In genomic region chr19:49766007-49766937, GRCh38 we compare ENCODE assay signal across 8 cellular contexts. TPM values are rescaled to one million over a fixed set of nuclear protein-coding genes. Genes with fewer than 3 reads are reported as not detected.
DNase-seq lines count a peak whose midpoint lies in the region; ATAC-seq, FAIRE-seq and TF ChIP-seq lines count a peak whose summit lies in the region.

No MANE protein-coding gene starts in this region.

- no peaks in the 10 kb centered on the region for H3K9me1 ChIP-seq in endothelial cell of umbilical vein (replicated peaks; ENCODE audit: control insufficient read depth, extremely low read depth, insufficient read depth, low read length)

- peak overlapping the region; percentile 79 for H3K4me3 Mint-ChIP-seq in mesothelial cell of epicardium

- H3K27ac Mint-ChIP-seq in mesothelial cell of epicardium: peak overlapping the region; percentile 99

- H3K4me3 ChIP-seq in OCI-LY1 (ENCODE audit: low read depth, low read length, poor library complexity, severe bottlenecking): peak overlapping the region; percentile 61
- H3K4me3 ChIP-seq in endothelial cell of umbilical vein (replicated peaks in 1 of 3; ENCODE audit: insufficient read depth in 1 of 3, low read depth in 1 of 3, low read length in 3 of 3): peak overlapping the region in 2 of 3 experiments; percentile 49 to 97

- H3K36me3 ChIP-seq in OCI-LY1 (ENCODE audit: insufficient read depth, low read length): no peaks in the 10 kb centered on the region
- H3K36me3 ChIP-seq in endothelial cell of umbilical vein (ENCODE audit: control insufficient read depth in 2 of 2, extremely low read depth in 1 of 2, insufficient read depth in 2 of 2, low read length in 2 of 2): no peaks in the 10 kb centered on the region

- peaks cover 9% of the 10 kb centered on the region for H3K79me2 ChIP-seq in OCI-LY1 (ENCODE audit: insufficient read depth, low read length)
- H3K79me2 ChIP-seq in endothelial cell of umbilical vein (ENCODE audit: control insufficient read depth, insufficient read depth, low read length): peaks cover 35% of the 10 kb centered on the region

- TF ChIP-seq CTCF in OCI-LY1 (IDR thresholded peaks at IDR 0.05; ENCODE audit: low read length): no peak
- no peak for TF ChIP-seq CTCF in endothelial cell of umbilical vein (IDR thresholded peaks at IDR 0.05; ENCODE audit: extremely low read depth in 1 of 2, insufficient read depth in 1 of 2, low read depth in 1 of 2, low read length in 2 of 2)
- TF ChIP-seq CTCF in mesothelial cell of epicardium (IDR thresholded peaks at IDR 0.05; ENCODE audit: unreplicated experiment): no peak

- POLR2A ChIA-PET in endothelial cell of umbilical vein (lab: Charles Lee): interaction anchor here (0.6 to 1.1 kb wide), 3 partner anchors 34 to 126 kb away, joined by 3 to 5 read pairs (median 3); partner anchors contain the start of gene RRAS

- CTCF ChIA-PET in endothelial cell of umbilical vein (lab: Charles Lee): interaction anchor here (0.9 to 1.0 kb wide), 3 partner anchors 13 to 49 kb away, joined by 3 to 4 read pairs (median 3); no protein-coding TSS in a partner anchor

- H3F3A ChIP-seq in OCI-LY1 (ENCODE audit: insufficient read depth, low read length): no peaks in the 10 kb centered on the region

- peak overlapping the region; percentile 76 for H3K27ac ChIP-seq in OCI-LY1 (ENCODE audit: low read depth, low read length, poor library complexity, severe bottlenecking)
- H3K27ac ChIP-seq in endothelial cell of umbilical vein (ENCODE audit: insufficient read depth, low read depth, low read length): peak overlapping the region; percentile 41

- dilution Hi-C loops in endothelial cell of umbilical vein (cut with MboI; ENCODE audit: extremely low pct_ligation_motif_present, low sequenced_read_pairs): no loop called here

- no peaks in the 10 kb centered on the region for H3K27me3 Mint-ChIP-seq in mesothelial cell of epicardium (ENCODE audit: low read depth)

- intact Hi-C loops in endothelial cell of umbilical vein (cut with micrococcal nuclease): loop anchor here (1.0 to 2.0 kb wide), 9 partner anchors 43 to 126 kb away; partner anchors contain the start of genes AKT1S1, CPT1C, FUZ and PNKP

- H4K20me1 ChIP-seq in OCI-LY1 (ENCODE audit: insufficient read depth, low read length) (no peaks in the 10 kb centered on the region), endothelial cell of umbilical vein (replicated peaks; ENCODE audit: control insufficient read depth, extremely low read depth, insufficient read depth, low read length) (no peaks in the 10 kb centered on the region)

- H3K9me2 ChIP-seq in OCI-LY1 (ENCODE audit: low read depth, low read length): no peaks in the 10 kb centered on the region

- peak overlapping the region; percentile 71 for H3K9ac ChIP-seq in OCI-LY1 (ENCODE audit: low read length)
- peak overlapping the region; percentile 40 for H3K9ac ChIP-seq in endothelial cell of umbilical vein (replicated peaks; ENCODE audit: extremely low read depth, insufficient read depth, low read length)

- TF ChIP-seq POLR2A in endothelial cell of umbilical vein (IDR thresholded peaks at IDR 0.05; ENCODE audit: low read depth, low read length): peak; percentile 72

- BruUV-seq in endothelial cell of umbilical vein (replicated peaks; lab: Mats Ljungman, UMichigan): TSS peak; percentile 96

- peak; percentile 91 for ATAC-seq in GM21526 (IDR thresholded peaks at IDR 0.05; ENCODE audit: low FRiP score, unreplicated experiment)

- H3K27me3 ChIP-seq in OCI-LY1 (ENCODE audit: insufficient read depth, low read length) (no peaks in the 10 kb centered on the region), endothelial cell of umbilical vein (ENCODE audit: control insufficient read depth in 2 of 2, insufficient read depth in 2 of 2, low read length in 2 of 2) (no peaks in the 10 kb centered on the region)

- H3K4me1 ChIP-seq in OCI-LY1 (ENCODE audit: insufficient read depth, low read length, severe bottlenecking) (peaks cover 32% of the 10 kb centered on the region), endothelial cell of umbilical vein (ENCODE audit: control insufficient read depth, extremely low read depth, insufficient read depth, low read length) (peaks cover 12% of the 10 kb centered on the region)

- peak; percentile 100 for DNase-seq in DMS 273 (lab: John Stamatoyannopoulos, UW; ENCODE audit: unreplicated experiment)
- peak; percentile 98 for DNase-seq in HuH-7 (ENCODE audit: low spot score)
- DNase-seq in activated T-cell treated with anti-CD3 and anti-CD28 coated beads for 1 hour (ENCODE audit: low read depth): peak; percentile 97
- peak; percentile 100 for DNase-seq in endothelial cell of umbilical vein (ENCODE audit: low read depth, low spot score)
- peak; percentile 98 for DNase-seq in mesothelial cell of epicardium (ENCODE audit: low spot score in 2 of 2, unreplicated experiment in 2 of 2)
- DNase-seq in stimulated activated CD8-positive, alpha-beta memory T cell treated with anti-CD3 and anti-CD28 coated beads, Interleukin-15, amount 100 ng/mL, for 4 hours (ENCODE audit: low read depth in 2 of 2): peak; percentile 98 to 99

- H3K9me3 ChIP-seq in OCI-LY1 (ENCODE audit: low read length) (no peaks in the 10 kb centered on the region), endothelial cell of umbilical vein (replicated peaks; ENCODE audit: control insufficient read depth, insufficient read depth, low read length) (no peaks in the 10 kb centered on the region)

- H3K4me2 ChIP-seq in OCI-LY1 (ENCODE audit: low read length) (peak overlapping the region; percentile 76), endothelial cell of umbilical vein (ENCODE audit: insufficient read depth, low read length) (peak overlapping the region; percentile 56)

- no peak overlapping the region for H2AFZ ChIP-seq in OCI-LY1 (ENCODE audit: low read length)
- H2AFZ ChIP-seq in endothelial cell of umbilical vein (ENCODE audit: low read depth, low read length): peak overlapping the region; percentile 80

- no peaks in the 10 kb centered on the region for H3K9me3 Mint-ChIP-seq in mesothelial cell of epicardium

- H3K36me3 Mint-ChIP-seq in mesothelial cell of epicardium: no peaks in the 10 kb centered on the region

- H3K4me1 Mint-ChIP-seq in mesothelial cell of epicardium: peaks cover 31% of the 10 kb centered on the region

- FAIRE-seq in endothelial cell of umbilical vein (lab: Jason Lieb, UNC): peak; percentile 100

TF ChIP-seq in endothelial cell of umbilical vein, 7 proteins besides CTCF, POLR2A, EP300 and RAD21:
- TF ChIP-seq MAX (IDR thresholded peaks at IDR 0.05; ENCODE audit: insufficient read depth, insufficient read length) (no peak), POLR2AphosphoS5 (IDR thresholded peaks at IDR 0.05; ENCODE audit: insufficient read depth, low read depth, low read length) (peak; percentile 73)

RNA-seq across cellular contexts. Expression of gene AP2A1, which starts 0.5 kb away (rescaled TPM):
- 108 TPM in 2 replicates for total RNA-seq in endothelial cell of umbilical vein
- polyA plus RNA-seq in endothelial cell of umbilical vein: 113 and 114 TPM in 2 replicates
- polyA plus RNA-seq in endothelial cell of umbilical vein (2011; cell fraction: cytosol; rRNA removed): 80.4 and 101 TPM in 2 replicates
- 97.8 TPM in 2 replicates for polyA plus RNA-seq in endothelial cell of umbilical vein (2011; cell fraction: nucleus; rRNA removed)
- 75.0 and 114 TPM in 2 replicates for polyA plus RNA-seq in endothelial cell of umbilical vein (2012)
- polyA minus RNA-seq in endothelial cell of umbilical vein: 104 and 122 TPM in 2 replicates
- 80.2 TPM for polyA minus RNA-seq in endothelial cell of umbilical vein (2011; cell fraction: cytosol; rRNA and poly(A)+ RNA removed)
- 45.7 and 60.4 TPM in 2 replicates for polyA minus RNA-seq in endothelial cell of umbilical vein (2011; cell fraction: nucleus; rRNA and poly(A)+ RNA removed)
- 84.6 to 89.6 TPM (median 85.2 TPM) in 3 replicates for total RNA-seq in mesothelial cell of epicardium

RNA-seq across cellular contexts. Expression of gene TSKS, which starts 3.2 kb away (rescaled TPM):
- total RNA-seq in endothelial cell of umbilical vein (not detected in 2 replicates), mesothelial cell of epicardium (not detected in 3 replicates)
- polyA plus RNA-seq in endothelial cell of umbilical vein: 0.03 TPM in 1 of 2 replicates, not detected in the other
- not detected in 2 replicates for polyA plus RNA-seq in endothelial cell of umbilical vein (2011; cell fraction: cytosol; rRNA removed)
- polyA plus RNA-seq in endothelial cell of umbilical vein (2011; cell fraction: nucleus; rRNA removed): not detected in 2 replicates
- polyA plus RNA-seq in endothelial cell of umbilical vein (2012): not detected in 2 replicates
- polyA minus RNA-seq in endothelial cell of umbilical vein: not detected in 2 replicates
- not detected for polyA minus RNA-seq in endothelial cell of umbilical vein (2011; cell fraction: cytosol; rRNA and poly(A)+ RNA removed)
- not detected in 2 replicates for polyA minus RNA-seq in endothelial cell of umbilical vein (2011; cell fraction: nucleus; rRNA and poly(A)+ RNA removed)

RNA-seq across cellular contexts. Expression of gene FUZ, which starts 46.8 kb away (rescaled TPM):
- 14.0 and 15.3 TPM in 2 replicates for total RNA-seq in endothelial cell of umbilical vein
- polyA plus RNA-seq in endothelial cell of umbilical vein: 12.3 and 14.5 TPM in 2 replicates
- polyA plus RNA-seq in endothelial cell of umbilical vein (2011; cell fraction: cytosol; rRNA removed): 10.7 and 12.5 TPM in 2 replicates
- 15.1 and 15.3 TPM in 2 replicates for polyA plus RNA-seq in endothelial cell of umbilical vein (2011; cell fraction: nucleus; rRNA removed)
- polyA plus RNA-seq in endothelial cell of umbilical vein (2012): 7.9 and 13.3 TPM in 2 replicates
- 6.8 and 11.8 TPM in 2 replicates for polyA minus RNA-seq in endothelial cell of umbilical vein
- polyA minus RNA-seq in endothelial cell of umbilical vein (2011; cell fraction: cytosol; rRNA and poly(A)+ RNA removed): not detected
- polyA minus RNA-seq in endothelial cell of umbilical vein (2011; cell fraction: nucleus; rRNA and poly(A)+ RNA removed): 3.1 and 4.6 TPM in 2 replicates
- total RNA-seq in mesothelial cell of epicardium: 23.1 to 25.8 TPM (median 23.2 TPM) in 3 replicates

RNA-seq across cellular contexts. Expression of gene MED25, which starts 51.8 kb away (rescaled TPM):
- total RNA-seq in endothelial cell of umbilical vein: 55.8 and 62.9 TPM in 2 replicates
- 28.3 and 31.7 TPM in 2 replicates for polyA plus RNA-seq in endothelial cell of umbilical vein
- 35.2 and 36.0 TPM in 2 replicates for polyA plus RNA-seq in endothelial cell of umbilical vein (2011; cell fraction: cytosol; rRNA removed)
- 89.2 and 105 TPM in 2 replicates for polyA plus RNA-seq in endothelial cell of umbilical vein (2011; cell fraction: nucleus; rRNA removed)
- 40.9 and 52.4 TPM in 2 replicates for polyA plus RNA-seq in endothelial cell of umbilical vein (2012)
- polyA minus RNA-seq in endothelial cell of umbilical vein: 43.3 and 48.4 TPM in 2 replicates
- 25.2 TPM for polyA minus RNA-seq in endothelial cell of umbilical vein (2011; cell fraction: cytosol; rRNA and poly(A)+ RNA removed)
- polyA minus RNA-seq in endothelial cell of umbilical vein (2011; cell fraction: nucleus; rRNA and poly(A)+ RNA removed): 32.5 and 39.6 TPM in 2 replicates
- total RNA-seq in mesothelial cell of epicardium: 103 to 107 TPM (median 105 TPM) in 3 replicates

Comparison
In these comparisons a context has a peak if more than half of its experiments do, and no peak if none do; other contexts are left out.
1. Peak in every context shown above with its lines: DNase-seq, ATAC-seq, H3K4me3 ChIP-seq and H3K27ac ChIP-seq.